Comparison of ENCODE assay signal across 1 cellular context in the genomic region with DNA sequence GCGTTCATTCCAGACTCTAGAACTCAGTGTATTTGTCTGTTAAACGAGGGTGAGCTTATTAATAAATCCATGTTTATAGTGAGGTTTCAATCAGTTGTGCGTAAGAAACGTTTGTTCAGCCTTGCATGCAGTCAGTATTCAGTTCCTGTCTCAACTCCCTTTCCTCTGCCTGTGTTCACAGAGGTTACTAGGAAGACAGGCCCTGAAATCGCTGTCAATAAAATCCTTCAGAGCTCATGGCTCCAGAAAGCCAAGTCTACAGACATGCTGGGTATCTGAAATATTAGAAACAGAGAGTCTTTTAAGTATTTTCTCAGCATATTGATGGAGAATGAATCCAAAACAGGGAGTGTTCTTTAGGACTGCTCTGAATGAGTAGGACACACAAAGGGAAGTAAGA.
TF ChIP-seq lines count a peak whose summit lies in the region.

No MANE protein-coding gene starts in this region.

TF ChIP-seq in IMR-90, 13 proteins besides CTCF, POLR2A, EP300 and RAD21 (continued from another document):
- TF ChIP-seq, protein P1, sequence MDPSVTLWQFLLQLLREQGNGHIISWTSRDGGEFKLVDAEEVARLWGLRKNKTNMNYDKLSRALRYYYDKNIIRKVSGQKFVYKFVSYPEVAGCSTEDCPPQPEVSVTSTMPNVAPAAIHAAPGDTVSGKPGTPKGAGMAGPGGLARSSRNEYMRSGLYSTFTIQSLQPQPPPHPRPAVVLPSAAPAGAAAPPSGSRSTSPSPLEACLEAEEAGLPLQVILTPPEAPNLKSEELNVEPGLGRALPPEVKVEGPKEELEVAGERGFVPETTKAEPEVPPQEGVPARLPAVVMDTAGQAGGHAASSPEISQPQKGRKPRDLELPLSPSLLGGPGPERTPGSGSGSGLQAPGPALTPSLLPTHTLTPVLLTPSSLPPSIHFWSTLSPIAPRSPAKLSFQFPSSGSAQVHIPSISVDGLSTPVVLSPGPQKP (IDR thresholded peaks at IDR 0.05; ENCODE audit: borderline replicate concordance, low read depth, low read length), result no peak
- TF ChIP-seq BHLHE40 (IDR thresholded peaks at IDR 0.05; ENCODE audit: low read depth, low read length) (no peak), SMC3 (IDR thresholded peaks at IDR 0.05; ENCODE audit: low read depth, low read length) (no peak), NFE2L2 (IDR thresholded peaks at IDR 0.05; ENCODE audit: low read depth, low read length) (no peak), MAZ (IDR thresholded peaks at IDR 0.05; ENCODE audit: borderline replicate concordance, low read depth, low read length) (no peak), FOS (IDR thresholded peaks at IDR 0.05; ENCODE audit: low read depth, low read length) (no peak)
